In the genomic region with DNA sequence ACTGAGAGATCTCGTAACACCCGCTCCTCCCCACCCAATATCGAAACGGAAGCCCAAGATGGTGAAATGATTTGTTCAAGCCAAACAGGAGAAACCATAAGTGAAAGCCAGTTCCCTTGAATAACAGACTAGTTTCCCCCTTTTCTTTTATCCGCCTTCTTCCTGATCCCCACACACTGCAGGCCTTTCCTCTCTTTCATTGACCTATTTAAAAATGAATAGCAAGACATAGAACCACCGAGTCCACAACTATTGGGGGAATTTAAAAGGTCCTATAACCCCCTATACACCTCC, we compare ENCODE assay signal across 8 cellular contexts. TPM values are rescaled to one million over a fixed set of nuclear protein-coding genes. Genes with fewer than 3 reads are reported as not detected.
DNase-seq lines count a peak whose midpoint lies in the region; ATAC-seq and TF ChIP-seq lines count a peak whose summit lies in the region.

No MANE protein-coding gene starts in this region.

- ATAC-seq in GM18870 (IDR thresholded peaks at IDR 0.05; ENCODE audit: unreplicated experiment), result no peak

- peaks cover 29% of the 10 kb centered on the region for H3K36me3 ChIP-seq in muscle layer of colon (ENCODE audit: insufficient read depth, low read length)

- H3K9me3 ChIP-seq in AG04450 (ENCODE audit: control insufficient read depth, insufficient read depth, low read length), result no peaks in the 10 kb centered on the region
- H3K9me3 ChIP-seq in muscle layer of colon (ENCODE audit: low read length), result no peaks in the 10 kb centered on the region

- TF ChIP-seq CTCF in AG04450 (IDR thresholded peaks at IDR 0.05; ENCODE audit: low read depth, low read length) (no peak), HL-60 (IDR thresholded peaks at IDR 0.05; ENCODE audit: insufficient read depth, low read length) (no peak), cardiac fibroblast (IDR thresholded peaks at IDR 0.05; ENCODE audit: low read depth, low read length) (no peak)

- no peak for DNase-seq in AG04450 (ENCODE audit: low read depth, low spot score)
- no peak for DNase-seq in HL-60 (ENCODE audit: low read depth in 1 of 2, low spot score in 1 of 2)
- DNase-seq in cardiac fibroblast (ENCODE audit: low read depth in 2 of 2), result no peak
- no peak for DNase-seq in DMS53 (lab: John Stamatoyannopoulos, UW)
- DNase-seq in stimulated activated CD4-positive, alpha-beta T cell treated with anti-CD3 and anti-CD28 coated beads, Interleukin-1b, Interleukin-23, amount 100 ng/mL, for 48 hours, result no peak
- no peak for DNase-seq in CD1c-positive myeloid dendritic cell (ENCODE audit: extremely low spot score)

- POLR2A ChIA-PET in AG04450 (lab: Yijun Ruan, JAX), result interaction anchor here (0.8 to 1.5 kb wide), 2 partner anchors 147 to 209 kb away, joined by 3 to 6 read pairs; no protein-coding TSS in a partner anchor

- H3K27ac ChIP-seq in AG04450 (ENCODE audit: low read depth, low read length) (peak overlapping the region; percentile 53), HL-60 (replicated peaks) (peak overlapping the region; percentile 97), muscle layer of colon (ENCODE audit: low read depth, low read length) (peak overlapping the region; percentile 97)

- CTCF ChIA-PET in AG04450 (lab: Charles Lee), result interaction anchor here (1.6 to 2.1 kb wide), 2 partner anchors 12 to 151 kb away, joined by 5 read pairs; no protein-coding TSS in a partner anchor

- H3K9ac ChIP-seq in muscle layer of colon (ENCODE audit: low read length), result peak overlapping the region; percentile 80

- H3K4me1 ChIP-seq in muscle layer of colon (ENCODE audit: insufficient read depth, low read length), result peaks cover 14% of the 10 kb centered on the region

- no peaks in the 10 kb centered on the region for H3K27me3 ChIP-seq in AG04450 (ENCODE audit: control insufficient read depth, insufficient read depth, low read length)
- H3K27me3 ChIP-seq in HL-60 (ENCODE audit: insufficient read depth, poor library complexity, severe bottlenecking), result no peaks in the 10 kb centered on the region
- H3K27me3 ChIP-seq in muscle layer of colon (ENCODE audit: control insufficient read depth in 1 of 2, insufficient read depth in 2 of 2, low read length in 2 of 2), result no peaks in the 10 kb centered on the region

- H3K4me3 ChIP-seq in AG04450 (ENCODE audit: low read depth, low read length) (peak overlapping the region; percentile 60), HL-60 (replicated peaks; ENCODE audit: insufficient read depth, low read length) (peak overlapping the region; percentile 72), cardiac fibroblast (replicated peaks in 1 of 2; ENCODE audit: low read depth in 2 of 2, low read length in 2 of 2) (peak overlapping the region; percentile 60 to 77), muscle layer of colon (ENCODE audit: low read depth in 1 of 2, low read length in 2 of 2) (peak overlapping the region; percentile 64 to 93)

RNA-seq across cellular contexts. Expression of gene COX17, which starts 0.4 kb away (rescaled TPM):
- polyA plus RNA-seq in AG04450 (2011; rRNA removed), result 19.2 and 20.0 TPM in 2 replicates
- 5.2 and 5.6 TPM in 2 replicates for polyA minus RNA-seq in AG04450 (2011; rRNA and poly(A)+ RNA removed)

RNA-seq across cellular contexts. Expression of gene POPDC2, which starts 17.2 kb away (rescaled TPM):
- polyA plus RNA-seq in AG04450 (2011; rRNA removed), result 0.38 and 0.43 TPM in 2 replicates
- polyA minus RNA-seq in AG04450 (2011; rRNA and poly(A)+ RNA removed), result 0.48 and 0.55 TPM in 2 replicates

RNA-seq across cellular contexts. Expression of gene CFAP91, which starts 25.2 kb away (rescaled TPM):
- not detected in 2 replicates for polyA plus RNA-seq in AG04450 (2011; rRNA removed)
- polyA minus RNA-seq in AG04450 (2011; rRNA and poly(A)+ RNA removed), result not detected in 2 replicates
